In genomic region chr3:133573054-133573628, GRCh38 we compare ENCODE assay signal across 8 cellular contexts. TPM values are rescaled to one million over a fixed set of nuclear protein-coding genes. Genes with fewer than 3 reads are reported as not detected.
DNase-seq lines count a peak whose midpoint lies in the region; ATAC-seq and TF ChIP-seq lines count a peak whose summit lies in the region.

No MANE protein-coding gene starts in this region.

- H3K4me2 ChIP-seq in DOHH2 (ENCODE audit: low read length) = peak overlapping the region; percentile 81

- peaks cover 17% of the 10 kb centered on the region for H4K20me1 ChIP-seq in DOHH2 (ENCODE audit: control insufficient read depth, insufficient read depth, low read depth, low read length)

- peak overlapping the region; percentile 98 for H3K27ac Mint-ChIP-seq in activated T-helper 1 cell treated with anti-CD3 and anti-CD28 coated beads, Interleukin-12 subunit alpha, Interleukin-12 subunit beta, Interleukin-2, Interleukin-4 antibody, amounts not matched to agents 30 ng/mL and 10 ng/mL and 1 ng/mL, durations not matched to agents 14 hours and 24 hours and 36 hours

- TF ChIP-seq CTCF in DOHH2 (IDR thresholded peaks at IDR 0.05; ENCODE audit: low read depth, low read length, poor library complexity, severe bottlenecking) (peak; percentile 8), LNCaP clone FGC (IDR thresholded peaks at IDR 0.05; ENCODE audit: control insufficient read depth, extremely low read depth, insufficient read depth) (no peak), foreskin keratinocyte (conservative IDR thresholded peaks at IDR 0.05) (peak; percentile 43), thyroid gland (IDR thresholded peaks at IDR 0.05) (peak in 1 of 6 experiments; percentile 32)

- H3K9me2 ChIP-seq in DOHH2 (replicated peaks; ENCODE audit: control insufficient read depth, low read length) = no peaks in the 10 kb centered on the region

- DNase-seq in LNCaP clone FGC (ENCODE audit: low read depth) (peak; percentile 100), foreskin keratinocyte (peak; percentile 99 to 100), non-pigmented ciliary epithelial cell (ENCODE audit: low read depth) (peak; percentile 100), thyroid gland (peak; percentile 100), NCI-H82 (lab: John Stamatoyannopoulos, UW) (no peak)
- peak; percentile 100 for DNase-seq in activated T-helper 1 cell treated with anti-CD3 and anti-CD28 coated beads, Interleukin-12 subunit alpha, Interleukin-12 subunit beta, Interleukin-2, Interleukin-4 antibody, amounts not matched to agents 30 ng/mL and 10 ng/mL and 1 ng/mL, durations not matched to agents 14 hours and 24 hours and 36 hours (ENCODE audit: low spot score)

- H3K27ac ChIP-seq in DOHH2 (ENCODE audit: low read depth, low read length) (peak overlapping the region; percentile 95), foreskin keratinocyte (peak overlapping the region; percentile 31), thyroid gland (peak overlapping the region; percentile 91 to 94 (median 93))

- peaks cover 2% of the 10 kb centered on the region for H3K27me3 Mint-ChIP-seq in activated T-helper 1 cell treated with anti-CD3 and anti-CD28 coated beads, Interleukin-12 subunit alpha, Interleukin-12 subunit beta, Interleukin-2, Interleukin-4 antibody, amounts not matched to agents 30 ng/mL and 10 ng/mL and 1 ng/mL, durations not matched to agents 14 hours and 24 hours and 36 hours (ENCODE audit: insufficient read depth)

- peak in 1 of 2 donors; percentile 82 for TF ChIP-seq POLR2A in thyroid gland (IDR thresholded peaks at IDR 0.05)

- H3K27me3 ChIP-seq in DOHH2 (ENCODE audit: control insufficient read depth, low read length) (no peaks in the 10 kb centered on the region), foreskin keratinocyte (no peaks in the 10 kb centered on the region), thyroid gland (no peaks in the 10 kb centered on the region)

- H3K36me3 ChIP-seq in DOHH2 (ENCODE audit: control insufficient read depth, low read length) = peaks cover 39% of the 10 kb centered on the region
- peaks cover 3 to 7% of the 10 kb centered on the region in 2 donors for H3K36me3 ChIP-seq in thyroid gland

- H3K4me1 ChIP-seq in DOHH2 (ENCODE audit: control insufficient read depth, low read length) = peaks cover 73% of the 10 kb centered on the region
- H3K4me1 ChIP-seq in foreskin keratinocyte = peaks cover 44% of the 10 kb centered on the region
- peaks cover 45 to 60% of the 10 kb centered on the region in 2 donors for H3K4me1 ChIP-seq in thyroid gland

- H3K4me3 Mint-ChIP-seq in activated T-helper 1 cell treated with anti-CD3 and anti-CD28 coated beads, Interleukin-12 subunit alpha, Interleukin-12 subunit beta, Interleukin-2, Interleukin-4 antibody, amounts not matched to agents 30 ng/mL and 10 ng/mL and 1 ng/mL, durations not matched to agents 14 hours and 24 hours and 36 hours = peak overlapping the region; percentile 84

- H3K79me2 ChIP-seq in DOHH2 (ENCODE audit: control insufficient read depth, low read length) = peaks cover 46% of the 10 kb centered on the region

- H3K9me3 ChIP-seq in DOHH2 (ENCODE audit: control insufficient read depth, insufficient read depth, low read length) (no peaks in the 10 kb centered on the region), thyroid gland (no peaks in the 10 kb centered on the region)

- H3K4me1 Mint-ChIP-seq in activated T-helper 1 cell treated with anti-CD3 and anti-CD28 coated beads, Interleukin-12 subunit alpha, Interleukin-12 subunit beta, Interleukin-2, Interleukin-4 antibody, amounts not matched to agents 30 ng/mL and 10 ng/mL and 1 ng/mL, durations not matched to agents 14 hours and 24 hours and 36 hours (ENCODE audit: low read depth) = peaks cover 60% of the 10 kb centered on the region

- intact Hi-C loops in activated T-helper 1 cell treated with anti-CD3 and anti-CD28 coated beads, Interleukin-12 subunit alpha, Interleukin-12 subunit beta, Interleukin-2, Interleukin-4 antibody, amounts not matched to agents 30 ng/mL and 10 ng/mL and 1 ng/mL, durations not matched to agents 14 hours and 24 hours and 36 hours (cut with micrococcal nuclease) = loop anchor here (1.0 to 5.0 kb wide), 12 partner anchors 67 to 1156 kb away; partner anchors contain the start of genes DNAJC13, NPHP3, RYK and SRPRB
- intact Hi-C loops in thyroid gland (cut with DNase I) = loop anchor here (10.0 kb wide), 1 partner anchor 148 kb away; no protein-coding TSS in a partner anchor

- H3K4me3 ChIP-seq in DOHH2 (ENCODE audit: low read length) = peak overlapping the region; percentile 78
- peak overlapping the region; percentile 92 for H3K4me3 ChIP-seq in LNCaP clone FGC (ENCODE audit: low read depth, low read length)
- H3K4me3 ChIP-seq in thyroid gland (replicated peaks in 1 of 3) = peak overlapping the region in 2 of 3 donors; percentile 25 to 70

- H3K9me3 Mint-ChIP-seq in activated T-helper 1 cell treated with anti-CD3 and anti-CD28 coated beads, Interleukin-12 subunit alpha, Interleukin-12 subunit beta, Interleukin-2, Interleukin-4 antibody, amounts not matched to agents 30 ng/mL and 10 ng/mL and 1 ng/mL, durations not matched to agents 14 hours and 24 hours and 36 hours = no peaks in the 10 kb centered on the region

- peaks cover 33% of the 10 kb centered on the region for H3K36me3 Mint-ChIP-seq in activated T-helper 1 cell treated with anti-CD3 and anti-CD28 coated beads, Interleukin-12 subunit alpha, Interleukin-12 subunit beta, Interleukin-2, Interleukin-4 antibody, amounts not matched to agents 30 ng/mL and 10 ng/mL and 1 ng/mL, durations not matched to agents 14 hours and 24 hours and 36 hours (ENCODE audit: low read depth)

- ATAC-seq in GM21786 (IDR thresholded peaks at IDR 0.05; ENCODE audit: unreplicated experiment) = peak; percentile 71
- peak; percentile 87 for ATAC-seq in foreskin keratinocyte

- peaks cover 27% of the 10 kb centered on the region for H3F3A ChIP-seq in DOHH2 (ENCODE audit: control insufficient read depth, insufficient read depth)

- WGBS in thyroid gland, 2 donors = 0 to 2% methylated on average over 27 to 33 of the region's 33 CpGs

RNA-seq across cellular contexts. Expression of gene CDV3, which starts 0.3 kb away (rescaled TPM):
- total RNA-seq in activated T-helper 1 cell treated with anti-CD3 and anti-CD28 coated beads, Interleukin-12 subunit alpha, Interleukin-12 subunit beta, Interleukin-2, Interleukin-4 antibody, amounts not matched to agents 30 ng/mL and 10 ng/mL and 1 ng/mL, durations not matched to agents 14 hours and 24 hours and 36 hours = 289 TPM in 2 replicates
- total RNA-seq in foreskin keratinocyte (202 and 218 TPM in 2 replicates), thyroid gland (100 to 1,000 TPM; 147 to 177 (median 166) TPM)
- polyA plus RNA-seq in foreskin keratinocyte = 80.4 and 95.9 TPM in 2 replicates

Comparison
In these comparisons a context has a peak if more than half of its experiments do, and no peak if none do; other contexts are left out.
1. H3K27ac ChIP-seq: peak in every context shown above with its lines; median percentile 95 in DOHH2; 93 in thyroid gland; 31 in foreskin keratinocyte.